8 cellular contexts compared by ENCODE assay signal in genomic region chr19:48646192-48646911, GRCh38. TPM values are rescaled to one million over a fixed set of nuclear protein-coding genes. Genes with fewer than 3 reads are reported as not detected.
DNase-seq lines count a peak whose midpoint lies in the region; ATAC-seq, FAIRE-seq and TF ChIP-seq lines count a peak whose summit lies in the region.

No MANE protein-coding gene starts in this region.

- CTCF ChIA-PET in AG04450 (lab: Charles Lee): interaction anchor here (0.9 to 2.3 kb wide), 9 partner anchors 10 to 324 kb away, joined by 3 to 19 read pairs (median 7); no protein-coding TSS in a partner anchor
- CTCF ChIA-PET in HepG2 (lab: Yijun Ruan, JAX; ENCODE audit: low intra/inter-chr PET ratio, low total read pairs): interaction anchor here (0.7 to 1.6 kb wide), 4 partner anchors 9 to 189 kb away, joined by 3 to 10 read pairs (median 5); partner anchors contain the start of gene DBP

- TF ChIP-seq EP300 in HepG2 (IDR thresholded peaks at IDR 0.05; ENCODE audit: low read depth in 2 of 2, low read length in 2 of 2) (no peak), HepG2 (CRISPR knock-in tag; IDR thresholded peaks at IDR 0.05; ENCODE audit: borderline replicate concordance) (no peak)

- peaks cover 20% of the 10 kb centered on the region for H3K4me1 ChIP-seq in HepG2 (ENCODE audit: insufficient read depth, low read length)

- H3K36me3 ChIP-seq in HepG2 (replicated peaks in 1 of 2; ENCODE audit: control insufficient read depth in 1 of 2, insufficient read depth in 2 of 2, low read length in 2 of 2): no peaks in the 10 kb centered on the region

- H3K4me3 ChIP-seq in AG04450 (ENCODE audit: low read depth, low read length) (peak overlapping the region; percentile 60), HepG2 (replicated peaks in 1 of 3; ENCODE audit: insufficient read depth in 1 of 3, low read depth in 2 of 3, low read length in 3 of 3) (peak overlapping the region; percentile 52 to 69 (median 59))

- peak overlapping the region; percentile 52 for H3K9ac ChIP-seq in HepG2 (ENCODE audit: insufficient read depth, low read depth, low read length)

- no peak for FAIRE-seq in HepG2 (lab: Jason Lieb, UNC)

- peak; percentile 88 for TF ChIP-seq RAD21 in HepG2 (CRISPR knock-in tag; IDR thresholded peaks at IDR 0.05)

- no peaks in the 10 kb centered on the region for H4K20me1 ChIP-seq in HepG2 (ENCODE audit: insufficient read depth, low read length)

- TF ChIP-seq POLR2A in HepG2 (IDR thresholded peaks at IDR 0.05; ENCODE audit: insufficient read depth in 1 of 2, low read depth in 2 of 2, low read length in 2 of 2): no peak

- POLR2A ChIA-PET in AG04450 (lab: Yijun Ruan, JAX): interaction anchor here (0.5 to 2.4 kb wide), 9 partner anchors 9 to 198 kb away, joined by 3 to 11 read pairs (median 5); partner anchors contain the start of genes DBP, RPL18 and SPHK2
- POLR2A ChIA-PET in HepG2 (lab: Yijun Ruan, JAX): interaction anchor here (1.2 to 3.4 kb wide), 6 partner anchors 9 to 161 kb away, joined by 3 to 16 read pairs (median 6); partner anchors contain the start of genes DBP, RPL18 and SPHK2

- H3K27me3 ChIP-seq in AG04450 (ENCODE audit: control insufficient read depth, insufficient read depth, low read length) (peaks cover 2% of the 10 kb centered on the region), HepG2 (ENCODE audit: control insufficient read depth in 1 of 2, insufficient read depth in 2 of 2, low read length in 2 of 2) (peaks cover 0 to 1% of the 10 kb centered on the region in 2 experiments; a peak in 2 of 5 replicates)

- under 1% methylated on average over 29 of the region's 36 CpGs for WGBS in HepG2 (ENCODE audit: low lambda C conversion rate)

- in situ Hi-C loops in HepG2 (cut with HindIII; ENCODE audit: extremely low pct_ligation_motif_present, low pct_unique_long_range_greater_than_20kb): loop anchor here (5.0 kb wide), 2 partner anchors 141 to 196 kb away; no protein-coding TSS in a partner anchor

- H3K27ac ChIP-seq in AG04450 (ENCODE audit: low read depth, low read length): no peak overlapping the region
- peak overlapping the region; percentile 91 for H3K27ac ChIP-seq in cingulate gyrus (ENCODE audit: low read depth, low read length)
- no peak overlapping the region for H3K27ac ChIP-seq in HepG2 (ENCODE audit: extremely low read length, insufficient read depth, low read length)

- H3K4me2 ChIP-seq in HepG2 (ENCODE audit: low read depth, low read length): peak overlapping the region; percentile 88

- no peaks in the 10 kb centered on the region for H3K79me2 ChIP-seq in HepG2 (ENCODE audit: insufficient read depth, low read length)

- H3K9me3 ChIP-seq in AG04450 (ENCODE audit: control insufficient read depth, insufficient read depth, low read length): 0 out of 2 replicates have a peak, but pooled peaks cover 3% of the 10 kb centered on the region
- H3K9me3 ChIP-seq in HepG2 (ENCODE audit: low read length): no peaks in the 10 kb centered on the region

- DNase-seq in AG04450 (ENCODE audit: low read depth, low spot score): no peak
- DNase-seq in NCI-H526 (lab: John Stamatoyannopoulos, UW): peak; percentile 73 to 93
- DNase-seq in activated CD4-positive, alpha-beta T cell treated with anti-CD3 and anti-CD28 coated beads for 48 hours: peak; percentile 93
- DNase-seq in HepG2 (ENCODE audit: low spot score): peak; percentile 70
- peak; percentile 86 to 87 for DNase-seq in stimulated activated CD4-positive, alpha-beta T cell treated with anti-CD3 and anti-CD28 coated beads, Interleukin-2, amount 100 ng/mL, for 48 hours

- ATAC-seq in GM19025 (IDR thresholded peaks at IDR 0.05; ENCODE audit: low read depth, unreplicated experiment) (peak; percentile 82), HG03439 (IDR thresholded peaks at IDR 0.05; ENCODE audit: unreplicated experiment) (peak; percentile 63), HepG2 (peak; percentile 92)

- no TSS peak for BruUV-seq in HepG2 (replicated peaks; lab: Mats Ljungman, UMichigan)

- peak overlapping the region; percentile 86 for H2AFZ ChIP-seq in HepG2 (ENCODE audit: low read length)

- TF ChIP-seq CTCF in AG04450 (IDR thresholded peaks at IDR 0.05; ENCODE audit: low read depth, low read length) (peak; percentile 84), HepG2 (CRISPR knock-in tag; IDR thresholded peaks at IDR 0.05) (peak; percentile 98)

- intact Hi-C loops in HepG2 (cut with micrococcal nuclease; ENCODE audit: unreplicated experiment): loop anchor here (2.0 kb wide), 1 partner anchor 34 kb away; no protein-coding TSS in a partner anchor

RNA-seq across cellular contexts. Expression of gene CA11, which starts 0.4 kb away (rescaled TPM):
- 3.7 and 4.3 TPM in 2 replicates for polyA plus RNA-seq in AG04450 (2011; rRNA removed)
- polyA minus RNA-seq in AG04450 (2011; rRNA and poly(A)+ RNA removed): 1.1 and 1.5 TPM in 2 replicates
- 0.24 and 0.58 TPM in 2 replicates for total RNA-seq in HepG2 (2016; rRNA removed; fragmentation: Illumina TruSeq; extraction: Trizol)
- total RNA-seq in HepG2 (2016; cell fraction: cytosol; rRNA removed; fragmentation: Illumina TruSeq; extraction: Trizol; ENCODE audit: low read depth): 0.79 and 0.91 TPM in 2 replicates
- 0.48 TPM in 1 of 2 replicates, not detected in the other for total RNA-seq in HepG2 (2016; cell fraction: insoluble cytoplasmic fraction; rRNA removed; fragmentation: Illumina TruSeq; extraction: Trizol)
- 0.38 and 0.62 TPM in 2 replicates for total RNA-seq in HepG2 (2016; cell fraction: membrane; rRNA removed; fragmentation: Illumina TruSeq; extraction: Trizol)
- total RNA-seq in HepG2 (2016; cell fraction: nucleus; rRNA removed; fragmentation: Illumina TruSeq; extraction: Trizol): not detected in 2 replicates
- polyA plus RNA-seq in HepG2 (2011; rRNA removed): 0.41 and 1.4 TPM in 2 replicates
- 0.36 and 0.54 TPM in 2 replicates for polyA plus RNA-seq in HepG2 (2011; cell fraction: cytosol; rRNA removed)
- 0.45 and 0.48 TPM in 2 replicates for polyA plus RNA-seq in HepG2 (2011; cell fraction: nucleus; rRNA removed)
- polyA plus RNA-seq in HepG2 (2012): 1.5 and 2.9 TPM in 2 replicates
- polyA plus RNA-seq in HepG2 (2016; cell fraction: cytosol; fragmentation: Illumina TruSeq; extraction: Trizol; ENCODE audit: low read depth): 0.82 and 1.7 TPM in 2 replicates
- 0.37 and 0.38 TPM in 2 replicates for polyA plus RNA-seq in HepG2 (2016; cell fraction: insoluble cytoplasmic fraction; fragmentation: Illumina TruSeq; extraction: Trizol; ENCODE audit: low read depth)
- 0.62 and 2.1 TPM in 2 replicates for polyA plus RNA-seq in HepG2 (2016; cell fraction: membrane; fragmentation: Illumina TruSeq; extraction: Trizol; ENCODE audit: low read depth)
- polyA plus RNA-seq in HepG2 (2016; cell fraction: nucleus; fragmentation: Illumina TruSeq; extraction: Trizol; ENCODE audit: insufficient read depth, low read depth): 0.72 and 1.3 TPM in 2 replicates
- polyA minus RNA-seq in HepG2 (2011; rRNA and poly(A)+ RNA removed; ENCODE audit: low replicate concordance): 0.08 and 3.7 TPM in 2 replicates
- not detected in 2 replicates for polyA minus RNA-seq in HepG2 (2011; cell fraction: cytosol; rRNA and poly(A)+ RNA removed)
- polyA minus RNA-seq in HepG2 (2011; cell fraction: nucleus; rRNA and poly(A)+ RNA removed): not detected in 2 replicates

RNA-seq across cellular contexts. Expression of gene DBP, which starts 9.2 kb away (rescaled TPM):
- polyA plus RNA-seq in AG04450 (2011; rRNA removed) (3.4 and 4.0 TPM in 2 replicates), HepG2 (2011; rRNA removed) (1.7 and 2.1 TPM in 2 replicates)
- 3.9 and 4.5 TPM in 2 replicates for polyA minus RNA-seq in AG04450 (2011; rRNA and poly(A)+ RNA removed)
- total RNA-seq in HepG2 (2016; rRNA removed; fragmentation: Illumina TruSeq; extraction: Trizol): 5.5 and 5.8 TPM in 2 replicates
- total RNA-seq in HepG2 (2016; cell fraction: cytosol; rRNA removed; fragmentation: Illumina TruSeq; extraction: Trizol; ENCODE audit: low read depth): 2.6 and 4.6 TPM in 2 replicates
- total RNA-seq in HepG2 (2016; cell fraction: insoluble cytoplasmic fraction; rRNA removed; fragmentation: Illumina TruSeq; extraction: Trizol): 2.5 and 6.3 TPM in 2 replicates
- 6.0 TPM in 2 replicates for total RNA-seq in HepG2 (2016; cell fraction: membrane; rRNA removed; fragmentation: Illumina TruSeq; extraction: Trizol)
- total RNA-seq in HepG2 (2016; cell fraction: nucleus; rRNA removed; fragmentation: Illumina TruSeq; extraction: Trizol): 2.5 and 2.9 TPM in 2 replicates
- 2.1 and 2.5 TPM in 2 replicates for polyA plus RNA-seq in HepG2 (2011; cell fraction: cytosol; rRNA removed)
- polyA plus RNA-seq in HepG2 (2011; cell fraction: nucleus; rRNA removed): 2.7 and 3.2 TPM in 2 replicates
- polyA plus RNA-seq in HepG2 (2012): 3.6 and 3.7 TPM in 2 replicates
- polyA plus RNA-seq in HepG2 (2016; cell fraction: cytosol; fragmentation: Illumina TruSeq; extraction: Trizol; ENCODE audit: low read depth): 2.3 and 2.6 TPM in 2 replicates
- polyA plus RNA-seq in HepG2 (2016; cell fraction: insoluble cytoplasmic fraction; fragmentation: Illumina TruSeq; extraction: Trizol; ENCODE audit: low read depth): 5.2 and 5.4 TPM in 2 replicates
- 2.9 and 5.4 TPM in 2 replicates for polyA plus RNA-seq in HepG2 (2016; cell fraction: membrane; fragmentation: Illumina TruSeq; extraction: Trizol; ENCODE audit: low read depth)
- 5.1 and 6.2 TPM in 2 replicates for polyA plus RNA-seq in HepG2 (2016; cell fraction: nucleus; fragmentation: Illumina TruSeq; extraction: Trizol; ENCODE audit: insufficient read depth, low read depth)
- 2.0 and 5.8 TPM in 2 replicates for polyA minus RNA-seq in HepG2 (2011; rRNA and poly(A)+ RNA removed; ENCODE audit: low replicate concordance)
- 2.3 and 2.7 TPM in 2 replicates for polyA minus RNA-seq in HepG2 (2011; cell fraction: cytosol; rRNA and poly(A)+ RNA removed)
- polyA minus RNA-seq in HepG2 (2011; cell fraction: nucleus; rRNA and poly(A)+ RNA removed): 1.5 and 3.0 TPM in 2 replicates

RNA-seq across cellular contexts. Expression of gene NTN5, which starts 26.5 kb away (rescaled TPM):
- polyA plus RNA-seq in AG04450 (2011; rRNA removed): 0.04 and 0.10 TPM in 2 replicates
- 0.17 TPM in 1 of 2 replicates, not detected in the other for polyA minus RNA-seq in AG04450 (2011; rRNA and poly(A)+ RNA removed)
- total RNA-seq in HepG2 (2016; rRNA removed; fragmentation: Illumina TruSeq; extraction: Trizol): not detected in 2 replicates
- total RNA-seq in HepG2 (2016; cell fraction: cytosol; rRNA removed; fragmentation: Illumina TruSeq; extraction: Trizol; ENCODE audit: low read depth): not detected in 2 replicates
- not detected in 2 replicates for total RNA-seq in HepG2 (2016; cell fraction: insoluble cytoplasmic fraction; rRNA removed; fragmentation: Illumina TruSeq; extraction: Trizol)
- total RNA-seq in HepG2 (2016; cell fraction: membrane; rRNA removed; fragmentation: Illumina TruSeq; extraction: Trizol): not detected in 2 replicates
- not detected in 2 replicates for total RNA-seq in HepG2 (2016; cell fraction: nucleus; rRNA removed; fragmentation: Illumina TruSeq; extraction: Trizol)
- 0.03 and 0.05 TPM in 2 replicates for polyA plus RNA-seq in HepG2 (2011; rRNA removed)
- not detected in 2 replicates for polyA plus RNA-seq in HepG2 (2011; cell fraction: cytosol; rRNA removed)
- polyA plus RNA-seq in HepG2 (2011; cell fraction: nucleus; rRNA removed): 0.27 and 0.42 TPM in 2 replicates
- polyA plus RNA-seq in HepG2 (2012): 0.12 TPM in 1 of 2 replicates, not detected in the other
- polyA plus RNA-seq in HepG2 (2016; cell fraction: cytosol; fragmentation: Illumina TruSeq; extraction: Trizol; ENCODE audit: low read depth): not detected in 2 replicates
- not detected in 2 replicates for polyA plus RNA-seq in HepG2 (2016; cell fraction: insoluble cytoplasmic fraction; fragmentation: Illumina TruSeq; extraction: Trizol; ENCODE audit: low read depth)
- not detected in 2 replicates for polyA plus RNA-seq in HepG2 (2016; cell fraction: membrane; fragmentation: Illumina TruSeq; extraction: Trizol; ENCODE audit: low read depth)
- not detected in 2 replicates for polyA plus RNA-seq in HepG2 (2016; cell fraction: nucleus; fragmentation: Illumina TruSeq; extraction: Trizol; ENCODE audit: insufficient read depth, low read depth)
- polyA minus RNA-seq in HepG2 (2011; rRNA and poly(A)+ RNA removed; ENCODE audit: low replicate concordance): not detected in 2 replicates
- polyA minus RNA-seq in HepG2 (2011; cell fraction: cytosol; rRNA and poly(A)+ RNA removed): not detected in 2 replicates
- not detected in 2 replicates for polyA minus RNA-seq in HepG2 (2011; cell fraction: nucleus; rRNA and poly(A)+ RNA removed)

RNA-seq across cellular contexts. Expression of gene SPHK2, which starts 27.0 kb away (rescaled TPM):
- polyA plus RNA-seq in AG04450 (2011; rRNA removed) (4.6 and 6.1 TPM in 2 replicates), HepG2 (2011; rRNA removed) (2.9 and 4.5 TPM in 2 replicates)
- polyA minus RNA-seq in AG04450 (2011; rRNA and poly(A)+ RNA removed): 6.1 and 6.6 TPM in 2 replicates
- total RNA-seq in HepG2 (2016; rRNA removed; fragmentation: Illumina TruSeq; extraction: Trizol): 11.1 and 14.4 TPM in 2 replicates
- total RNA-seq in HepG2 (2016; cell fraction: cytosol; rRNA removed; fragmentation: Illumina TruSeq; extraction: Trizol; ENCODE audit: low read depth): 5.0 and 6.0 TPM in 2 replicates
- total RNA-seq in HepG2 (2016; cell fraction: insoluble cytoplasmic fraction; rRNA removed; fragmentation: Illumina TruSeq; extraction: Trizol): 8.9 and 15.9 TPM in 2 replicates
- 10.7 and 12.1 TPM in 2 replicates for total RNA-seq in HepG2 (2016; cell fraction: membrane; rRNA removed; fragmentation: Illumina TruSeq; extraction: Trizol)
- total RNA-seq in HepG2 (2016; cell fraction: nucleus; rRNA removed; fragmentation: Illumina TruSeq; extraction: Trizol): 10.2 and 11.3 TPM in 2 replicates
- 2.2 and 3.8 TPM in 2 replicates for polyA plus RNA-seq in HepG2 (2011; cell fraction: cytosol; rRNA removed)
- polyA plus RNA-seq in HepG2 (2011; cell fraction: nucleus; rRNA removed): 17.1 and 20.8 TPM in 2 replicates
- 2.8 and 3.1 TPM in 2 replicates for polyA plus RNA-seq in HepG2 (2012)
- polyA plus RNA-seq in HepG2 (2016; cell fraction: cytosol; fragmentation: Illumina TruSeq; extraction: Trizol; ENCODE audit: low read depth): 3.0 and 3.7 TPM in 2 replicates
- polyA plus RNA-seq in HepG2 (2016; cell fraction: insoluble cytoplasmic fraction; fragmentation: Illumina TruSeq; extraction: Trizol; ENCODE audit: low read depth): 10.5 and 14.1 TPM in 2 replicates
- 7.7 and 9.4 TPM in 2 replicates for polyA plus RNA-seq in HepG2 (2016; cell fraction: membrane; fragmentation: Illumina TruSeq; extraction: Trizol; ENCODE audit: low read depth)
- 24.3 and 24.6 TPM in 2 replicates for polyA plus RNA-seq in HepG2 (2016; cell fraction: nucleus; fragmentation: Illumina TruSeq; extraction: Trizol; ENCODE audit: insufficient read depth, low read depth)
- polyA minus RNA-seq in HepG2 (2011; rRNA and poly(A)+ RNA removed; ENCODE audit: low replicate concordance): 11.6 and 13.3 TPM in 2 replicates
- 3.5 and 3.8 TPM in 2 replicates for polyA minus RNA-seq in HepG2 (2011; cell fraction: cytosol; rRNA and poly(A)+ RNA removed)
- polyA minus RNA-seq in HepG2 (2011; cell fraction: nucleus; rRNA and poly(A)+ RNA removed): 9.0 and 10.2 TPM in 2 replicates

RNA-seq across cellular contexts. Expression of gene RPL18, which starts 27.4 kb away (rescaled TPM):
- polyA plus RNA-seq in AG04450 (2011; rRNA removed): 1,020 and 1,259 TPM in 2 replicates
- polyA minus RNA-seq in AG04450 (2011; rRNA and poly(A)+ RNA removed): 587 and 645 TPM in 2 replicates
- 1,485 and 1,498 TPM in 2 replicates for total RNA-seq in HepG2 (2016; rRNA removed; fragmentation: Illumina TruSeq; extraction: Trizol)
- 2,025 and 2,222 TPM in 2 replicates for total RNA-seq in HepG2 (2016; cell fraction: cytosol; rRNA removed; fragmentation: Illumina TruSeq; extraction: Trizol; ENCODE audit: low read depth)
- 1,518 and 1,544 TPM in 2 replicates for total RNA-seq in HepG2 (2016; cell fraction: insoluble cytoplasmic fraction; rRNA removed; fragmentation: Illumina TruSeq; extraction: Trizol)
- total RNA-seq in HepG2 (2016; cell fraction: membrane; rRNA removed; fragmentation: Illumina TruSeq; extraction: Trizol): 3,207 and 3,209 TPM in 2 replicates
- total RNA-seq in HepG2 (2016; cell fraction: nucleus; rRNA removed; fragmentation: Illumina TruSeq; extraction: Trizol): 626 and 716 TPM in 2 replicates
- 1,639 and 1,894 TPM in 2 replicates for polyA plus RNA-seq in HepG2 (2011; rRNA removed)
- 2,410 and 2,836 TPM in 2 replicates for polyA plus RNA-seq in HepG2 (2011; cell fraction: cytosol; rRNA removed)
- 774 and 847 TPM in 2 replicates for polyA plus RNA-seq in HepG2 (2011; cell fraction: nucleus; rRNA removed)
- polyA plus RNA-seq in HepG2 (2012): 1,965 and 2,530 TPM in 2 replicates
- 2,734 and 3,086 TPM in 2 replicates for polyA plus RNA-seq in HepG2 (2016; cell fraction: cytosol; fragmentation: Illumina TruSeq; extraction: Trizol; ENCODE audit: low read depth)
- 1,714 and 1,747 TPM in 2 replicates for polyA plus RNA-seq in HepG2 (2016; cell fraction: insoluble cytoplasmic fraction; fragmentation: Illumina TruSeq; extraction: Trizol; ENCODE audit: low read depth)
- polyA plus RNA-seq in HepG2 (2016; cell fraction: membrane; fragmentation: Illumina TruSeq; extraction: Trizol; ENCODE audit: low read depth): 3,734 and 3,811 TPM in 2 replicates
- 1,314 and 1,387 TPM in 2 replicates for polyA plus RNA-seq in HepG2 (2016; cell fraction: nucleus; fragmentation: Illumina TruSeq; extraction: Trizol; ENCODE audit: insufficient read depth, low read depth)
- polyA minus RNA-seq in HepG2 (2011; rRNA and poly(A)+ RNA removed; ENCODE audit: low replicate concordance): 713 and 1,028 TPM in 2 replicates
- 556 and 566 TPM in 2 replicates for polyA minus RNA-seq in HepG2 (2011; cell fraction: cytosol; rRNA and poly(A)+ RNA removed)
- polyA minus RNA-seq in HepG2 (2011; cell fraction: nucleus; rRNA and poly(A)+ RNA removed): 180 and 193 TPM in 2 replicates
